In the genomic region with DNA sequence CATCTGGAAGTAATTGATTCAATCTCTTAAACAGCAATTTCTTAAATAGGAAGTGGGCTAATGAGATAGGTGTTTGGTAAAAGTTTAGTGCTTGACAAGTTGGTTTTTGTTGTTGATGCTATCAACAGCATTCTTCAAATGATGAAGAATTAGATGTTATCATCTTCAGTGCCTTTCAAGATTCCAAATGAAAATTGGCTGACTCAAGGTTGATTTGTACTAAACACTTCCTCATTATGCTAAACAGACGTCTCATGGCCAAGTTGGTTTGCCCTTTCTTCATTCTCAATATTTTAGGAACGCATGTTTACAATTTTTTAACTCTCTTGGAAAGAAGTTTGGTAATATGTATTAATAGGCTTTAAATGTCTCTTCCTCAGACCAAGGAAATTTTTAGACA, we compare ENCODE assay signal across 30 cellular contexts.
"Had no signal": no experiment of that assay in that cellular context is flagged by ENCODE, and none has a peak within 500 bp of the region (broad histone marks: within the 10 kb centered on the region; RNA-seq: fewer than 3 reads in every experiment).

No MANE protein-coding gene starts in this region.

- H3K36me3 Mint-ChIP-seq: naive thymus-derived CD8-positive, alpha-beta T cell; natural killer cell treated with Interleukin-12 subunit alpha and Interleukin-12 subunit beta and Interleukin-15 and Interleukin-18, amount 100 ng/mL, for 72 hours; stimulated activated effector memory CD8-positive, alpha-beta T cell treated with anti-CD3 and anti-CD28 coated beads, Interleukin-12 subunit alpha, Interleukin-12 subunit beta, amount 100 ng/mL, for 72 hours; stimulated activated naive B cell treated with anti-CD40 and anti-IgM and Interleukin-4, amounts not matched to agents 10 μg/mL and 1 μg/mL and 100 μg/mL, for 72 hours; type B pancreatic cell had no signal

- FAIRE-seq: small intestine had no signal

- H3K9me3 ChIP-seq: neutrophil, psoas muscle, right lobe of liver, sigmoid colon, stomach, suprapubic skin, testis, transverse colon, upper lobe of right lung, uterus had no signal

- H3K4me1 Mint-ChIP-seq: stimulated activated effector memory CD8-positive, alpha-beta T cell treated with anti-CD3 and anti-CD28 coated beads, Interleukin-12 subunit alpha, Interleukin-12 subunit beta, amount 100 ng/mL, for 72 hours had no signal

- H3K27me3 Mint-ChIP-seq: naive thymus-derived CD8-positive, alpha-beta T cell; progenitor cell of endocrine pancreas; stimulated activated naive CD8-positive, alpha-beta T cell treated with anti-CD3 and anti-CD28 coated beads, Interleukin-15, Interleukin-2, amounts not matched to agents 100 ng/mL and 50 ng/mL, for 24 hours; type B pancreatic cell had no signal

- DNase-seq: naive thymus-derived CD8-positive, alpha-beta T cell; nephron progenitor cell; nucleus accumbens; posterior cingulate gyrus; psoas muscle; right cardiac atrium; right lobe of liver; sigmoid colon; small intestine; stimulated activated CD4-positive, alpha-beta T cell treated with anti-CD3 and anti-CD28 coated beads, Interleukin-15, amount 100 ng/mL, for 24 hours; stimulated activated CD4-positive, alpha-beta T cell treated with anti-CD3 and anti-CD28 coated beads, Interleukin-2, amount 100 ng/mL, for 24 hours; stimulated activated CD4-positive, alpha-beta T cell treated with anti-CD3 and anti-CD28 coated beads, Interleukin-2, amount 100 ng/mL, for 48 hours; stimulated activated CD4-positive, alpha-beta T cell treated with anti-CD3 and anti-CD28 coated beads, Interleukin-4, amount 100 ng/mL, for 24 hours; stimulated activated naive B cell treated with anti-CD40 and anti-IgM and Interleukin-4, amounts not matched to agents 10 μg/mL and 1 μg/mL and 100 μg/mL, for 72 hours; stimulated activated naive CD4-positive, alpha-beta T cell treated with Interleukin-2 at 50 U/mL for 16 hours; stomach; testis; tibial artery; transverse colon; upper lobe of right lung; uterus had no signal

- H3K4me3 Mint-ChIP-seq: naive thymus-derived CD8-positive, alpha-beta T cell; natural killer cell treated with Interleukin-12 subunit alpha and Interleukin-12 subunit beta and Interleukin-15 and Interleukin-18, amount 100 ng/mL, for 72 hours; nephron progenitor cell; neural crest cell; stimulated activated effector memory CD8-positive, alpha-beta T cell treated with anti-CD3 and anti-CD28 coated beads, Interleukin-12 subunit alpha, Interleukin-12 subunit beta, amount 100 ng/mL, for 72 hours; stimulated activated naive B cell treated with anti-CD40 and anti-IgM and Interleukin-4, amounts not matched to agents 10 μg/mL and 1 μg/mL and 100 μg/mL, for 72 hours; stimulated activated naive CD8-positive, alpha-beta T cell treated with anti-CD3 and anti-CD28 coated beads, Interleukin-15, Interleukin-2, amounts not matched to agents 100 ng/mL and 50 ng/mL, for 24 hours; type B pancreatic cell had no signal

- H3K9ac ChIP-seq: parathyroid adenoma had no signal

- H3K4me1 ChIP-seq: parathyroid adenoma, psoas muscle, sigmoid colon, stomach, suprapubic skin, testis, tibial artery, transverse colon, upper lobe of right lung, uterus had no signal

- H3K27me3 ChIP-seq: neutrophil, right lobe of liver, sigmoid colon, suprapubic skin, testis, tibial artery, transverse colon, upper lobe of right lung, uterus had no signal

- H3K79me2 ChIP-seq: parathyroid adenoma had no signal

- H3K27ac Mint-ChIP-seq: naive thymus-derived CD8-positive, alpha-beta T cell; natural killer cell treated with Interleukin-12 subunit alpha and Interleukin-12 subunit beta and Interleukin-15 and Interleukin-18, amount 100 ng/mL, for 72 hours; nephron progenitor cell; progenitor cell of endocrine pancreas; stimulated activated effector memory CD8-positive, alpha-beta T cell treated with anti-CD3 and anti-CD28 coated beads, Interleukin-12 subunit alpha, Interleukin-12 subunit beta, amount 100 ng/mL, for 72 hours; stimulated activated naive B cell treated with anti-CD40 and anti-IgM and Interleukin-4, amounts not matched to agents 10 μg/mL and 1 μg/mL and 100 μg/mL, for 72 hours; stimulated activated naive CD8-positive, alpha-beta T cell treated with anti-CD3 and anti-CD28 coated beads, Interleukin-15, Interleukin-2, amounts not matched to agents 100 ng/mL and 50 ng/mL, for 24 hours; type B pancreatic cell had no signal

- H3K9me3 Mint-ChIP-seq: natural killer cell treated with Interleukin-12 subunit alpha and Interleukin-12 subunit beta and Interleukin-15 and Interleukin-18, amount 100 ng/mL, for 72 hours; stimulated activated effector memory CD8-positive, alpha-beta T cell treated with anti-CD3 and anti-CD28 coated beads, Interleukin-12 subunit alpha, Interleukin-12 subunit beta, amount 100 ng/mL, for 72 hours; stimulated activated naive B cell treated with anti-CD40 and anti-IgM and Interleukin-4, amounts not matched to agents 10 μg/mL and 1 μg/mL and 100 μg/mL, for 72 hours; stimulated activated naive CD8-positive, alpha-beta T cell treated with anti-CD3 and anti-CD28 coated beads, Interleukin-15, Interleukin-2, amounts not matched to agents 100 ng/mL and 50 ng/mL, for 24 hours had no signal

- H3K36me3 ChIP-seq: neutrophil, right lobe of liver, sigmoid colon, stomach, suprapubic skin, tibial artery, transverse colon, upper lobe of right lung, uterus had no signal

- H3K27ac ChIP-seq: neutrophil, parathyroid adenoma, psoas muscle, sigmoid colon, stomach, suprapubic skin, testis, tibial artery, transverse colon, upper lobe of right lung, uterus had no signal

- H3K4me3 ChIP-seq: psoas muscle, right lobe of liver, sigmoid colon, stomach, suprapubic skin, testis, tibial artery, transverse colon, upper lobe of right lung, uterus had no signal

- ATAC-seq: naive thymus-derived CD8-positive, alpha-beta T cell; natural killer cell treated with Interleukin-12 subunit alpha and Interleukin-12 subunit beta and Interleukin-15 and Interleukin-18, amount 100 ng/mL, for 72 hours; psoas muscle; right cardiac atrium; right lobe of liver; stimulated activated effector memory CD8-positive, alpha-beta T cell treated with anti-CD3 and anti-CD28 coated beads, Interleukin-12 subunit alpha, Interleukin-12 subunit beta, amount 100 ng/mL, for 72 hours; stimulated activated naive B cell treated with anti-CD40 and anti-IgM and Interleukin-4, amounts not matched to agents 10 μg/mL and 1 μg/mL and 100 μg/mL, for 72 hours; upper lobe of right lung had no signal

- H2AFZ ChIP-seq: parathyroid adenoma had no signal
